18 cellular contexts compared by ENCODE assay signal in the genomic region with DNA sequence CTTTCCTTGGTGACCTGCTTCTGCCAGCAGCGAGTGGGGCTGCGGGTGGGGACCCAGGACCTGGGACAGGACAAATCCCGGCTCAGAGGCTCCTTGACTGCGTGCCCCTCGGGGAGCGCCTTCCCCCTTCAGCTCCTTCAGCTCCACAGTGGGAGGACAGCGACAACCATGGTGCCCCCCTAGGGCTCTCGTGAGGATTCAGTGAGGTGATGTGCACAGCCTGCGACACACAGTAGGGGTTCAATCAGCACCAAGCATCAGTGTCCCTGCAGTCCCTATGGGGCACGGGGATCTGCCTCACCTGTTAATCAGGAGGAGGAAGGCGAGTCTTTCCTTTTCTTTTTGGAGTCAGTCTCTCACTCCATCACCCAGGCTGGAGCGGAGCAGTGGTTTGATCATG.
"Had no signal": no experiment of that assay in that cellular context is flagged by ENCODE, and none has a peak within 500 bp of the region (broad histone marks: within the 10 kb centered on the region; RNA-seq: fewer than 3 reads in every experiment).

No MANE protein-coding gene starts in this region.

- H3K27ac ChIP-seq: colonic mucosa, foreskin keratinocyte, hepatocyte, parathyroid adenoma, psoas muscle, stomach, thoracic aorta, transverse colon had no signal

- H3K36me3 ChIP-seq: colonic mucosa, thoracic aorta, transverse colon had no signal

- H3K9me3 Mint-ChIP-seq: nephron had no signal

- H3K79me2 ChIP-seq: hepatocyte, parathyroid adenoma had no signal

- H3K4me3 ChIP-seq: colonic mucosa, hepatocyte, psoas muscle, stomach, thoracic aorta, transverse colon had no signal

- H3K4me2 ChIP-seq: hepatocyte had no signal

- H3K9me3 ChIP-seq: colonic mucosa, psoas muscle, stomach, thoracic aorta, transverse colon had no signal

- ATAC-seq: foreskin keratinocyte, psoas muscle, sciatic nerve had no signal

- DNase-seq: cerebellar nuclear complex; colonic mucosa; dermis blood vessel endothelial cell; erythroblast; foreskin keratinocyte; kidney glomerular epithelial cell; retina; stimulated activated CD4-positive, alpha-beta T cell treated with anti-CD3 and anti-CD28 coated beads, Interleukin-12 subunit alpha, Interleukin-12 subunit beta, amount 100 ng/mL, for 4 hours; stimulated activated naive CD4-positive, alpha-beta T cell; stomach; substantia nigra; transverse colon had no signal

- H3K27me3 ChIP-seq: colonic mucosa, hepatocyte, stomach, transverse colon had no signal

- H3K9ac ChIP-seq: parathyroid adenoma had no signal

- H3K4me3 Mint-ChIP-seq: nephron had no signal

- H3K4me1 ChIP-seq: foreskin keratinocyte had no signal

- H2AFZ ChIP-seq: hepatocyte, parathyroid adenoma had no signal
